10 cellular contexts compared by ENCODE assay signal in the genomic region with DNA sequence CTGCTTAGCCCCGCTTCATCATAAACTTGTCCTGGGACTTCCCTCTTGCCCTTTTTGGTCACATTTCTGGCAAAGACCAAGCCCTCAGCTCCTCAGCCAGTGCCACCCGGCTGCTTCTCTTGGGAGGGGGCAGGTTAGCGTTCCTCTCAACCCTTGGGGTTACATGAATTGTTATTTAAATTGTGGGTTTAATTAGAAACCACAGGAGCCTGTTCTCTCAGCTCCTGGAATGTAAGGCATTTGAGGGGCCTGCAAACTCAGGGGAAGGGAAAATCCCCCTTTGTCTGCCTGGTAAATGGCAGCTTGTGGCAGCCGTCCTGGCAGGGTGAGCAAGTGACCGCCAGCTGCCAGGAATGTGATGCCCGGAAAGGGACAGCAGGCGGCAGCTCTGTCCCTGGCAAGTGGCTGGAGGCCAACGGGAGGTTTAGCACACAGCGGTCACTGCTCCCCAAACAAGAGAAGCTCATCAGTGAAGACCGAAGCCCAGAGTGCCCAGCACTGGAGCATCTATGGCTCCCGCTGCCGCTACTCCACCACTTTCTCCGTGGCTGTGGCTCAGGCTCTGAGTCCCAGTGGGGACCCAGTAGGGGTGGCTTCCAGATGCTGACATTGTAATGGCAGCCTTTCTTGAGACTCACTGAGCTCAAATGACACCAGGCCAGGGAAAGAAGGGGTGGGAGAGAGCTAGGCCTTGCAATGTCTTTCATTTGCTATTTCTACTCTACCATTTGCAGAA. TPM values are rescaled to one million over a fixed set of nuclear protein-coding genes. Genes with fewer than 3 reads are reported as not detected.
DNase-seq lines count a peak whose midpoint lies in the region; ATAC-seq and TF ChIP-seq lines count a peak whose summit lies in the region.
"Had no signal": no experiment of that assay in that cellular context is flagged by ENCODE, and none has a peak within 500 bp of the region (broad histone marks: within the 10 kb centered on the region; RNA-seq: fewer than 3 reads in every experiment).

No MANE protein-coding gene starts in this region.

- DNase-seq in ecto neural progenitor cell (ENCODE audit: low spot score) (peak; percentile 88), thyroid gland (peak; percentile 82 to 90), GM10266 (ENCODE audit: extremely low spot score) (no peak), NCI-H510A treated with DMSO at 0.1 percent for 48 hours (lab: John Stamatoyannopoulos, UW) (no peak), GF-D8 (lab: John Stamatoyannopoulos, UW) (no peak)
- DNase-seq: spleen, T-helper 17 cell had no signal

- no peak for ATAC-seq in HG02763 (IDR thresholded peaks at IDR 0.05; ENCODE audit: unreplicated experiment)
- ATAC-seq: T-helper 17 cell had no signal

- TF ChIP-seq POLR2A in thyroid gland (IDR thresholded peaks at IDR 0.05), result no peak

- H3K4me1 ChIP-seq in liver (ENCODE audit: control insufficient read depth in 4 of 4, insufficient read depth in 4 of 4, low read length in 3 of 4) (peaks cover 15 to 54% (median 48%) of the 10 kb centered on the region in 4 donors), thyroid gland (peaks cover 44 to 55% of the 10 kb centered on the region in 2 donors)

- H3K9me3 ChIP-seq in liver (ENCODE audit: control insufficient read depth in 4 of 4, low read length in 3 of 4) (no peaks in the 10 kb centered on the region), thyroid gland (no peaks in the 10 kb centered on the region)
- H3K9me3 ChIP-seq: spleen had no signal

- intact Hi-C loops in thyroid gland (cut with DNase I), result loop anchor here (5.0 to 10.0 kb wide), 2 partner anchors 70 to 73 kb away; no protein-coding TSS in a partner anchor

- peak; percentile 83 to 88 for TF ChIP-seq RAD21 in liver (IDR thresholded peaks at IDR 0.05)

- H3K27me3 ChIP-seq in liver (ENCODE audit: control insufficient read depth in 4 of 4, insufficient read depth in 4 of 4, low read length in 3 of 4), result no peaks in the 10 kb centered on the region
- no peaks in the 10 kb centered on the region for H3K27me3 ChIP-seq in thyroid gland
- H3K27me3 ChIP-seq: spleen had no signal

- H3K27ac ChIP-seq in liver (ENCODE audit: low read depth in 1 of 2, low read length in 2 of 2), result peak overlapping the region; percentile 72 to 92
- peak overlapping the region; percentile 37 to 57 (median 57) for H3K27ac ChIP-seq in thyroid gland
- H3K27ac ChIP-seq: spleen had no signal

- TF ChIP-seq CTCF in LNCAP (IDR thresholded peaks at IDR 0.05) (peak; percentile 66; the same call in 1 of the 2 replicates), liver (IDR thresholded peaks at IDR 0.05; ENCODE audit: low read depth, low read length, missing input control) (peak; percentile 71), thyroid gland (IDR thresholded peaks at IDR 0.05) (peak in 5 of 6 experiments; percentile 45 to 87 (median 72)), GM10266 (IDR thresholded peaks at IDR 0.05; ENCODE audit: control insufficient read depth, insufficient read depth, low read depth, missing control alignments) (no peak)

- 43% methylated on average over 13 of the region's 13 CpGs for WGBS in liver
- 35 to 47% methylated on average over 11 to 12 of the region's 13 CpGs for WGBS in thyroid gland, 2 donors

- no peak overlapping the region for H3K4me3 ChIP-seq in liver (ENCODE audit: low read depth in 1 of 3, low read length in 3 of 3)
- H3K4me3 ChIP-seq in thyroid gland (replicated peaks in 1 of 3), result no peak overlapping the region
- H3K4me3 ChIP-seq: spleen had no signal

- H3K9ac ChIP-seq in liver (ENCODE audit: low read depth in 1 of 2, low read length in 2 of 2), result no peak overlapping the region

- H3K36me3 ChIP-seq in liver (ENCODE audit: control insufficient read depth in 4 of 4, insufficient read depth in 3 of 4, low read depth in 1 of 4, low read length in 3 of 4), result peaks cover 2 to 26% (median 14%) of the 10 kb centered on the region in 4 donors
- no peaks in the 10 kb centered on the region for H3K36me3 ChIP-seq in thyroid gland

TF ChIP-seq in liver, 16 proteins besides CTCF, POLR2A, EP300 and RAD21:
- TF ChIP-seq JUND (IDR thresholded peaks at IDR 0.05), result peak in 1 of 2 donors; percentile 53
- no peak for TF ChIP-seq EGR1 (IDR thresholded peaks at IDR 0.05; ENCODE audit: low read depth in 2 of 2)
- peak; percentile 52 for TF ChIP-seq YY1 (IDR thresholded peaks at IDR 0.05)
- TF ChIP-seq NR2F2 (IDR thresholded peaks at IDR 0.05), result peak; percentile 49
- TF ChIP-seq RXRA (IDR thresholded peaks at IDR 0.05), result peak; percentile 100
- no peak for TF ChIP-seq TAF1 (conservative IDR thresholded peaks at IDR 0.05)
- no peak for TF ChIP-seq ZBTB33 (IDR thresholded peaks at IDR 0.05)
- peak; percentile 21 for TF ChIP-seq HNF4G (IDR thresholded peaks at IDR 0.05)
- TF ChIP-seq, protein P1, sequence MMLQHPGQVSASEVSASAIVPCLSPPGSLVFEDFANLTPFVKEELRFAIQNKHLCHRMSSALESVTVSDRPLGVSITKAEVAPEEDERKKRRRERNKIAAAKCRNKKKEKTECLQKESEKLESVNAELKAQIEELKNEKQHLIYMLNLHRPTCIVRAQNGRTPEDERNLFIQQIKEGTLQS (IDR thresholded peaks at IDR 0.05), result no peak
- no peak for TF ChIP-seq FOXA1 (IDR thresholded peaks at IDR 0.05)
- TF ChIP-seq SP1 (IDR thresholded peaks at IDR 0.05), result peak; percentile 81
- TF ChIP-seq, protein P2, sequence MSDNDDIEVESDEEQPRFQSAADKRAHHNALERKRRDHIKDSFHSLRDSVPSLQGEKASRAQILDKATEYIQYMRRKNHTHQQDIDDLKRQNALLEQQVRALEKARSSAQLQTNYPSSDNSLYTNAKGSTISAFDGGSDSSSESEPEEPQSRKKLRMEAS (IDR thresholded peaks at IDR 0.05), result peak; percentile 19
- TF ChIP-seq FOXA2 (IDR thresholded peaks at IDR 0.05), result peak; percentile 32
- TF ChIP-seq, protein P3, sequence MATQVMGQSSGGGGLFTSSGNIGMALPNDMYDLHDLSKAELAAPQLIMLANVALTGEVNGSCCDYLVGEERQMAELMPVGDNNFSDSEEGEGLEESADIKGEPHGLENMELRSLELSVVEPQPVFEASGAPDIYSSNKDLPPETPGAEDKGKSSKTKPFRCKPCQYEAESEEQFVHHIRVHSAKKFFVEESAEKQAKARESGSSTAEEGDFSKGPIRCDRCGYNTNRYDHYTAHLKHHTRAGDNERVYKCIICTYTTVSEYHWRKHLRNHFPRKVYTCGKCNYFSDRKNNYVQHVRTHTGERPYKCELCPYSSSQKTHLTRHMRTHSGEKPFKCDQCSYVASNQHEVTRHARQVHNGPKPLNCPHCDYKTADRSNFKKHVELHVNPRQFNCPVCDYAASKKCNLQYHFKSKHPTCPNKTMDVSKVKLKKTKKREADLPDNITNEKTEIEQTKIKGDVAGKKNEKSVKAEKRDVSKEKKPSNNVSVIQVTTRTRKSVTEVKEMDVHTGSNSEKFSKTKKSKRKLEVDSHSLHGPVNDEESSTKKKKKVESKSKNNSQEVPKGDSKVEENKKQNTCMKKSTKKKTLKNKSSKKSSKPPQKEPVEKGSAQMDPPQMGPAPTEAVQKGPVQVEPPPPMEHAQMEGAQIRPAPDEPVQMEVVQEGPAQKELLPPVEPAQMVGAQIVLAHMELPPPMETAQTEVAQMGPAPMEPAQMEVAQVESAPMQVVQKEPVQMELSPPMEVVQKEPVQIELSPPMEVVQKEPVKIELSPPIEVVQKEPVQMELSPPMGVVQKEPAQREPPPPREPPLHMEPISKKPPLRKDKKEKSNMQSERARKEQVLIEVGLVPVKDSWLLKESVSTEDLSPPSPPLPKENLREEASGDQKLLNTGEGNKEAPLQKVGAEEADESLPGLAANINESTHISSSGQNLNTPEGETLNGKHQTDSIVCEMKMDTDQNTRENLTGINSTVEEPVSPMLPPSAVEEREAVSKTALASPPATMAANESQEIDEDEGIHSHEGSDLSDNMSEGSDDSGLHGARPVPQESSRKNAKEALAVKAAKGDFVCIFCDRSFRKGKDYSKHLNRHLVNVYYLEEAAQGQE (IDR thresholded peaks at IDR 0.05), result peak; percentile 45
- TF ChIP-seq GABPA (IDR thresholded peaks at IDR 0.05 in 1 of 2, conservative IDR thresholded peaks at IDR 0.05 in 1 of 2), result peak in 1 of 2 donors; percentile 25
- peak; percentile 64 to 70 for TF ChIP-seq HNF4A (conservative IDR thresholded peaks at IDR 0.05)

RNA-seq across cellular contexts. Expression of gene SHB, which starts 51.7 kb away (rescaled TPM):
- total RNA-seq in liver (10 to 100 TPM in 1 of 2 donors, 1 to 10 TPM in 1; 3.4 to 17.3 TPM), thyroid gland (10 to 100 TPM; 18.4 to 27.5 (median 22.0) TPM)
- 10 to 100 TPM in 1 of 2 donors, 1 to 10 TPM in 1; 3.6 to 10.4 TPM for polyA plus RNA-seq in liver

Comparison
In these comparisons a context has a peak if more than half of its experiments do, and no peak if none do; other contexts are left out.
1. DNase-seq: peak in ecto neural progenitor cell (single experiment) and thyroid gland (2 of 2); none in GM10266 (single experiment), NCI-H510A treated with DMSO at 0.1 percent for 48 hours (single experiment) and GF-D8 (single experiment).